Comparison of ENCODE assay signal across 30 cellular contexts in the genomic region with DNA sequence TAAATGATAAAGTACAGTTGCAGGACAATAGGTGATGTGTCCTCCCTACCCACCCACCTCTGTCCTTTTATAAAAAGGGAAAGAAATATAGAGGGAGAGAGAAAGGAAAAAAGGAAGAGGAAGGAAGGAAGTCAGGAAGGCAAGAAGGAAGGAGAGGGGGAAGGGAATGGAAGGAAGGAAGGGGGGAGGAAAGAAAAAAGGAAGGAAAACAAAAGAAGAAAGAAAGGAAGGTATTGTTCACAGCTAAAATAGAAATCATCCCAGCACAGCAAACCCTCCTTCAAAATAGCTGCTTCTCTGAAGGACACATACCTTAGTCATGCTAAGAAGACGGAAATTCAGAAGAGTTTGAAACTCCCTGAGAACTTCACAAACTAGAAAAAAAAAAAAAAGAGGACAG. TPM values are rescaled to one million over a fixed set of nuclear protein-coding genes. Genes with fewer than 3 reads are reported as not detected.
"Had no signal": no experiment of that assay in that cellular context is flagged by ENCODE, and none has a peak within 500 bp of the region (broad histone marks: within the 10 kb centered on the region; RNA-seq: fewer than 3 reads in every experiment).

No MANE protein-coding gene starts in this region.

- H3K4me1 Mint-ChIP-seq: activated T-helper 17 cell treated with anti-CD3 and anti-CD28 coated beads, Interleukin-2, amount 50 U/mL, for 72 hours; central memory CD8-positive, alpha-beta T cell had no signal

- H3K4me3 Mint-ChIP-seq: activated CD4-positive, alpha-beta memory T cell treated with anti-CD3 and anti-CD28 coated beads, Interleukin-2, amount 10 ng/mL, durations not matched to agents 7 days and 5 days; activated CD4-positive, alpha-beta T cell treated with anti-CD3 and anti-CD28 coated beads, Interleukin-2, amount 10 ng/mL, durations not matched to agents 7 days and 5 days; activated naive CD8-positive, alpha-beta T cell; activated T-cell treated with anti-CD3 and anti-CD28 coated beads, Interleukin-2, amount 50 U/mL, for 4 hours; activated T-helper 17 cell treated with anti-CD3 and anti-CD28 coated beads, Interleukin-2, amount 50 U/mL, for 72 hours; central memory CD8-positive, alpha-beta T cell; dendritic cell treated with granulocyte-macrophage colony-stimulating factor and Interleukin-4, amounts not matched to agents 40 ng/mL and 50 ng/mL, for 4 days had no signal

- H3K27ac ChIP-seq: brain microvascular endothelial cell, coronary artery, dorsolateral prefrontal cortex had no signal

- H3K9me3 ChIP-seq: esophagus squamous epithelium had no signal

- H3K36me3 ChIP-seq: brain microvascular endothelial cell, esophagus squamous epithelium had no signal

- H3K9me3 Mint-ChIP-seq: activated CD4-positive, alpha-beta memory T cell treated with anti-CD3 and anti-CD28 coated beads, Interleukin-2, amount 10 ng/mL, durations not matched to agents 7 days and 5 days; central memory CD8-positive, alpha-beta T cell; dendritic cell treated with granulocyte-macrophage colony-stimulating factor and Interleukin-4, amounts not matched to agents 40 ng/mL and 50 ng/mL, for 4 days had no signal

- H3K27ac Mint-ChIP-seq: activated CD4-positive, alpha-beta memory T cell treated with anti-CD3 and anti-CD28 coated beads, Interleukin-2, amount 10 ng/mL, durations not matched to agents 7 days and 5 days; activated naive CD8-positive, alpha-beta T cell; activated T-helper 17 cell treated with anti-CD3 and anti-CD28 coated beads, Interleukin-2, amount 50 U/mL, for 72 hours; dendritic cell treated with granulocyte-macrophage colony-stimulating factor and Interleukin-4, amounts not matched to agents 40 ng/mL and 50 ng/mL, for 4 days had no signal

- H3K4me3 ChIP-seq: coronary artery, dorsolateral prefrontal cortex had no signal

- DNase-seq: activated CD4-positive, alpha-beta memory T cell treated with anti-CD3 and anti-CD28 coated beads, Interleukin-2, amount 10 ng/mL, durations not matched to agents 7 days and 5 days; activated CD4-positive, alpha-beta T cell treated with anti-CD3 and anti-CD28 coated beads for 1 hour; activated CD4-positive, alpha-beta T cell treated with anti-CD3 and anti-CD28 coated beads for 4 hours; activated CD4-positive, alpha-beta T cell treated with anti-CD3 and anti-CD28 coated beads, Interleukin-2, amount 10 ng/mL, durations not matched to agents 7 days and 5 days; activated CD4-positive, alpha-beta T cell treated with anti-CD3 and anti-CD28 coated beads, Interleukin-2, amount 50 U/mL, for 4 hours; activated CD8-positive, alpha-beta memory T cell treated with anti-CD3 and anti-CD28 coated beads, Interleukin-2, amount 50 U/mL, for 48 hours; activated effector memory CD4-positive, alpha-beta T cell treated with Interleukin-2 at 50 U/mL for 16 hours; activated gamma-delta T cell treated with Interleukin-2 at 50 U/mL for 16 hours; activated naive CD4-positive, alpha-beta T cell treated with anti-CD3 and anti-CD28 coated beads, Interleukin-2, amount 50 U/mL, for 16 hours; activated naive CD4-positive, alpha-beta T cell treated with Interleukin-2 at 50 U/mL for 16 hours; activated T-cell treated with anti-CD3 and anti-CD28 coated beads for 4 hours; activated T-cell treated with anti-CD3 and anti-CD28 coated beads, Interleukin-2, amount 50 U/mL, for 4 hours; amniotic stem cell; anterior cingulate cortex; brain microvascular endothelial cell; dorsolateral prefrontal cortex; effector memory CD4-positive, alpha-beta T cell; erythroblast; esophagus squamous epithelium; foreskin melanocyte; head of caudate nucleus; T-helper 1 cell; T-helper 2 cell had no signal

- ATAC-seq: activated T-cell treated with anti-CD3 and anti-CD28 coated beads, Interleukin-2, amount 50 U/mL, for 4 hours; activated T-helper 17 cell treated with anti-CD3 and anti-CD28 coated beads, Interleukin-2, amount 50 U/mL, for 72 hours had no signal

- H3K27me3 ChIP-seq: brain microvascular endothelial cell had no signal

RNA-seq across cellular contexts. Expression of gene NKX6-1, which starts 8.4 kb away (rescaled TPM):
- total RNA-seq: activated CD4-positive, alpha-beta memory T cell treated with anti-CD3 and anti-CD28 coated beads, Interleukin-2, amount 10 ng/mL, durations not matched to agents 7 days and 5 days; activated CD4-positive, alpha-beta T cell treated with anti-CD3 and anti-CD28 coated beads, Interleukin-2, amount 10 ng/mL, durations not matched to agents 7 days and 5 days; activated T-cell treated with anti-CD3 and anti-CD28 coated beads, Interleukin-2, amount 50 U/mL, for 4 hours; activated T-helper 17 cell treated with anti-CD3 and anti-CD28 coated beads, Interleukin-2, amount 50 U/mL, for 72 hours; bronchial epithelial cell; fibroblast of villous mesenchyme had no signal
